ENCODE assay signal across 11 cellular contexts in genomic region chr7:131546126-131546525, GRCh38. TPM values are rescaled to one million over a fixed set of nuclear protein-coding genes. Genes with fewer than 3 reads are reported as not detected.
DNase-seq lines count a peak whose midpoint lies in the region; ATAC-seq, FAIRE-seq and TF ChIP-seq lines count a peak whose summit lies in the region.
"Had no signal": no experiment of that assay in that cellular context is flagged by ENCODE, and none has a peak within 500 bp of the region (broad histone marks: within the 10 kb centered on the region; RNA-seq: fewer than 3 reads in every experiment).

No MANE protein-coding gene starts in this region.

- H3K4me1 Mint-ChIP-seq in T-helper 17 cell: peaks cover 15% of the 10 kb centered on the region

- H4K20me1 ChIP-seq in GM12878 (ENCODE audit: control insufficient read depth, insufficient read depth): no peaks in the 10 kb centered on the region

- no peaks in the 10 kb centered on the region for H3K79me2 ChIP-seq in GM12878 (ENCODE audit: control insufficient read depth, insufficient read depth, low read length)

- peak; percentile 33 for DNase-seq in A673 (ENCODE audit: low spot score)
- DNase-seq in HPDE6-E6E7 (ENCODE audit: extremely low spot score): peak; percentile 88
- DNase-seq in GM12878 (ENCODE audit: low read depth, low spot score): no peak
- DNase-seq in left lung: no peak
- no peak for DNase-seq in NCI-H1930 (lab: John Stamatoyannopoulos, UW)
- no peak for DNase-seq in GM10248 (ENCODE audit: extremely low spot score)
- no peak for DNase-seq in AML-193 (lab: John Stamatoyannopoulos, UW)
- DNase-seq in T-helper 17 cell: no peak
- DNase-seq: NCI-H1092 had no signal

- H3K36me3 ChIP-seq in A673 (ENCODE audit: insufficient read depth, low read length, poor library complexity, severe bottlenecking) (no peaks in the 10 kb centered on the region), GM12878 (ENCODE audit: control insufficient read depth in 2 of 2, insufficient read depth in 2 of 2, low read length in 1 of 2) (no peaks in the 10 kb centered on the region), left lung (no peaks in the 10 kb centered on the region)

- TF ChIP-seq CTCF in A673 (conservative IDR thresholded peaks at IDR 0.05; ENCODE audit: low read depth, low read length) (no peak), GM12878 (IDR thresholded peaks at IDR 0.05 in 2 of 3, conservative IDR thresholded peaks at IDR 0.05 in 1 of 3; ENCODE audit: control insufficient read depth in 2 of 3, extremely low read depth in 1 of 3, insufficient read depth in 1 of 3, low read depth in 3 of 3, low read length in 3 of 3) (no peak), left lung (IDR thresholded peaks at IDR 0.05) (no peak), GM10248 (IDR thresholded peaks at IDR 0.05; ENCODE audit: control extremely low read depth, extremely low read depth, low read depth, missing control alignments) (no peak)

- H3K9me3 ChIP-seq in A673 (ENCODE audit: low read depth, low read length, poor library complexity, severe bottlenecking): no peaks in the 10 kb centered on the region
- no peaks in the 10 kb centered on the region for H3K9me3 ChIP-seq in GM12878 (replicated peaks; ENCODE audit: control insufficient read depth, insufficient read depth, low read length)
- no peaks in the 10 kb centered on the region for H3K9me3 ChIP-seq in left lung
- no peaks in the 10 kb centered on the region for H3K9me3 ChIP-seq in T-helper 17 cell (ENCODE audit: control insufficient read depth, low read length, poor library complexity, severe bottlenecking)

- SMC1A ChIA-PET in GM12878 (lab: Charles Lee; ENCODE audit: uncharacterized antibody, unreplicated experiment): interaction anchor here (0.6 to 1.4 kb wide), 3 partner anchors 13 to 109 kb away, joined by 4 to 5 read pairs (median 4); no protein-coding TSS in a partner anchor

- H2AFZ ChIP-seq in GM12878 (ENCODE audit: control insufficient read depth, low read depth, low read length): peak overlapping the region; percentile 19; the same call in 1 of the 2 replicates

- H3K36me3 Mint-ChIP-seq in T-helper 17 cell (ENCODE audit: low read depth): no peaks in the 10 kb centered on the region

- no peak overlapping the region for H3K27ac Mint-ChIP-seq in T-helper 17 cell
- H3K27ac Mint-ChIP-seq: activated T-helper 1 cell treated with anti-CD3 and anti-CD28 coated beads, Interleukin-12 subunit alpha, Interleukin-12 subunit beta, Interleukin-2, Interleukin-4 antibody, amounts not matched to agents 30 ng/mL and 10 ng/mL and 1 ng/mL, durations not matched to agents 14 hours and 24 hours and 36 hours had no signal

- RAD21 ChIA-PET in GM12878 (lab: Charles Lee; ENCODE audit: unreplicated experiment): interaction anchor here (0.9 kb wide), 1 partner anchor 108 kb away, joined by 4 read pairs; no protein-coding TSS in a partner anchor

- peaks cover 16% of the 10 kb centered on the region for H3K27me3 Mint-ChIP-seq in T-helper 17 cell

- no peak for TF ChIP-seq RAD21 in GM12878 (IDR thresholded peaks at IDR 0.05; ENCODE audit: insufficient read depth, low read depth, low read length)

- TF ChIP-seq POLR2A in GM12878 (IDR thresholded peaks at IDR 0.05; ENCODE audit: low read depth, low read length): no peak

- no peak for FAIRE-seq in GM12878 (lab: Jason Lieb, UNC)

- no peak overlapping the region for H3K4me2 ChIP-seq in GM12878 (ENCODE audit: control insufficient read depth, insufficient read depth)

- CTCF ChIA-PET in A673 (lab: Charles Lee) (interaction anchor here (0.7 to 1.0 kb wide), 2 partner anchors 8 to 12 kb away, joined by 3 to 4 read pairs; no protein-coding TSS in a partner anchor), GM12878 (lab: Yijun Ruan, JAX) (interaction anchor here (0.6 to 3.0 kb wide), 15 partner anchors 9 to 564 kb away, joined by 3 to 22 read pairs (median 3); no protein-coding TSS in a partner anchor), GM10248 (lab: Yijun Ruan, JAX) (interaction anchor here (0.9 to 2.5 kb wide), 13 partner anchors 9 to 649 kb away, joined by 3 to 9 read pairs (median 4); partner anchors contain the start of gene PODXL)

- BruUV-seq in A673 (replicated peaks; lab: Mats Ljungman, UMichigan) (no TSS peak), GM12878 (replicated peaks; lab: Mats Ljungman, UMichigan) (no TSS peak)

- H3K27ac ChIP-seq in A673 (ENCODE audit: low read depth, low read length, poor library complexity, severe bottlenecking) (peak overlapping the region; percentile 1), GM12878 (ENCODE audit: control insufficient read depth, insufficient read depth) (no peak overlapping the region), left lung (peak overlapping the region; percentile 5 to 16)
- H3K27ac ChIP-seq: WERI-Rb-1 had no signal

- no peak overlapping the region for H3K9ac ChIP-seq in GM12878 (ENCODE audit: control insufficient read depth, insufficient read depth, low read length)

- H3K4me1 ChIP-seq in A673 (ENCODE audit: insufficient read depth, low read length, poor library complexity, severe bottlenecking) (peaks cover 20% of the 10 kb centered on the region), GM12878 (ENCODE audit: control insufficient read depth, insufficient read depth, low read length) (peaks cover 2% of the 10 kb centered on the region; the same call in 1 of the 2 replicates), left lung (peaks cover 0 to 20% of the 10 kb centered on the region in 2 donors)

- H3K4me3 Mint-ChIP-seq in T-helper 17 cell: no peak overlapping the region
- H3K4me3 Mint-ChIP-seq: activated T-helper 1 cell treated with anti-CD3 and anti-CD28 coated beads, Interleukin-12 subunit alpha, Interleukin-12 subunit beta, Interleukin-2, Interleukin-4 antibody, amounts not matched to agents 30 ng/mL and 10 ng/mL and 1 ng/mL, durations not matched to agents 14 hours and 24 hours and 36 hours had no signal

- 66% methylated on average over 12 of the region's 12 CpGs for WGBS in GM12878 (ENCODE audit: insufficient coverage, insufficient replicate concordance, low lambda C conversion rate, missing lambda C conversion rate)

- ATAC-seq in GM12878 (peak; percentile 76), left lung (peak; percentile 88), T-helper 17 cell (no peak)

- H3K27me3 ChIP-seq in A673 (replicated peaks; ENCODE audit: insufficient read depth, low read depth, low read length, poor library complexity): no peaks in the 10 kb centered on the region
- H3K27me3 ChIP-seq in GM12878 (replicated peaks in 1 of 2; ENCODE audit: control insufficient read depth in 2 of 2, insufficient read depth in 2 of 2, low read length in 1 of 2): no peaks in the 10 kb centered on the region
- no peaks in the 10 kb centered on the region for H3K27me3 ChIP-seq in left lung

- POLR2A ChIA-PET in A673 (lab: Charles Lee; ENCODE audit: low non-redundant PET) (no interaction called here), GM12878 (lab: Charles Lee) (no interaction called here), GM10248 (lab: Yijun Ruan, JAX) (no interaction called here)

- TF ChIP-seq EP300 in GM12878 (IDR thresholded peaks at IDR 0.05; ENCODE audit: borderline replicate concordance in 1 of 2, control insufficient read depth in 1 of 2, low read depth in 2 of 2, low read length in 2 of 2): no peak

- in situ Hi-C loops in GM12878 (cut with MboI): no loop called here

- H3K4me3 ChIP-seq in A673 (ENCODE audit: low read depth, low read length, poor library complexity, severe bottlenecking) (no peak overlapping the region), GM12878 (no peak overlapping the region), left lung (no peak overlapping the region)

- intact Hi-C loops in A673 (cut with micrococcal nuclease; ENCODE audit: unreplicated experiment) (no loop called here), GM12878 (cut with micrococcal nuclease; ENCODE audit: unreplicated experiment) (loop anchor here (10.0 kb wide), 1 partner anchor 109 kb away; no protein-coding TSS in a partner anchor), left lung (cut with DNase I) (no loop called here)

TF ChIP-seq in GM12878, 131 proteins besides CTCF, POLR2A, EP300 and RAD21 (continues in another document):
- TF ChIP-seq IKZF2 (IDR thresholded peaks at IDR 0.05): no peak
- no peak for TF ChIP-seq STAT3 (IDR thresholded peaks at IDR 0.05; ENCODE audit: low read depth, low read length)
- TF ChIP-seq SRF (IDR thresholded peaks at IDR 0.05; ENCODE audit: low read depth in 2 of 2, low read length in 2 of 2): no peak
- no peak for TF ChIP-seq RELA (IDR thresholded peaks at IDR 0.05; ENCODE audit: borderline replicate concordance, partially characterized antibody)

RNA-seq across cellular contexts. Expression of gene PODXL, which starts 10.3 kb away (rescaled TPM):
- total RNA-seq in A673 (2021) (22.1 and 22.6 TPM in 2 replicates), GM12878 (2014; rRNA removed) (0.11 and 0.62 TPM in 2 replicates), GM12878 (2014; rRNA removed; fragmentation: Illumina TruSeq; extraction: Trizol) (0.14 and 0.36 TPM in 2 replicates), GM12878 (2021) (0.59 and 0.66 TPM in 2 replicates), left lung (100 to 1,000 TPM in 1 of 2 donors, 10 to 100 TPM in 1; 62.1 to 124 TPM), T-helper 17 cell (1 to 10 TPM in 1 of 2 donors, under 1 TPM in 1; 0.47 to 1.1 TPM)
- 1.5 and 2.3 TPM in 2 replicates for total RNA-seq in GM12878 (2013; cell fraction: nucleolus; rRNA removed)
- 0.20 TPM for polyA plus RNA-seq in GM12878 (2011; ENCODE audit: low read depth)
- polyA plus RNA-seq in GM12878 (2011; rRNA removed) (0.85 and 1.8 TPM in 2 replicates), GM12878 (2014; fragmentation: Illumina TruSeq; extraction: Trizol) (0.38 and 0.43 TPM in 2 replicates), GM12878 (2014; fragmentation: Nextera tagmentation; extraction: Ambion mirVana) (under 1 TPM; 0.04 to 0.06 TPM), GM12878 (2014; rRNA removed) (0.37 and 0.38 TPM in 2 replicates), GM12878 (2016; fragmentation: Nextera tagmentation; extraction: Ambion mirVana) (under 1 TPM; 0.18 to 0.50 TPM)
- polyA plus RNA-seq in GM12878 (2011; cell fraction: cytosol; rRNA removed): 1.6 and 2.0 TPM in 2 replicates
- polyA plus RNA-seq in GM12878 (2011; cell fraction: nucleus; rRNA removed): 3.1 and 3.7 TPM in 2 replicates
- 0.43 and 0.60 TPM in 2 replicates for polyA plus RNA-seq in GM12878 (2012)
- 1.9 and 2.1 TPM in 2 replicates for polyA minus RNA-seq in GM12878 (2011; rRNA and poly(A)+ RNA removed)
- 3.3 and 3.7 TPM in 2 replicates for polyA minus RNA-seq in GM12878 (2011; cell fraction: cytosol; rRNA and poly(A)+ RNA removed)
- polyA minus RNA-seq in GM12878 (2011; cell fraction: nucleus; rRNA and poly(A)+ RNA removed): 1.2 and 2.2 TPM in 2 replicates

Comparison
In these comparisons a context has a peak if more than half of its experiments do, and no peak if none do; other contexts are left out.
1. DNase-seq: peak in A673 (single experiment) and HPDE6-E6E7 (single experiment); none in GM12878 (single experiment), left lung (0 of 2), NCI-H1930 (0 of 2), GM10248 (single experiment), AML-193 (0 of 2) and T-helper 17 cell (0 of 3).